8 cellular contexts compared by ENCODE assay signal in the genomic region with DNA sequence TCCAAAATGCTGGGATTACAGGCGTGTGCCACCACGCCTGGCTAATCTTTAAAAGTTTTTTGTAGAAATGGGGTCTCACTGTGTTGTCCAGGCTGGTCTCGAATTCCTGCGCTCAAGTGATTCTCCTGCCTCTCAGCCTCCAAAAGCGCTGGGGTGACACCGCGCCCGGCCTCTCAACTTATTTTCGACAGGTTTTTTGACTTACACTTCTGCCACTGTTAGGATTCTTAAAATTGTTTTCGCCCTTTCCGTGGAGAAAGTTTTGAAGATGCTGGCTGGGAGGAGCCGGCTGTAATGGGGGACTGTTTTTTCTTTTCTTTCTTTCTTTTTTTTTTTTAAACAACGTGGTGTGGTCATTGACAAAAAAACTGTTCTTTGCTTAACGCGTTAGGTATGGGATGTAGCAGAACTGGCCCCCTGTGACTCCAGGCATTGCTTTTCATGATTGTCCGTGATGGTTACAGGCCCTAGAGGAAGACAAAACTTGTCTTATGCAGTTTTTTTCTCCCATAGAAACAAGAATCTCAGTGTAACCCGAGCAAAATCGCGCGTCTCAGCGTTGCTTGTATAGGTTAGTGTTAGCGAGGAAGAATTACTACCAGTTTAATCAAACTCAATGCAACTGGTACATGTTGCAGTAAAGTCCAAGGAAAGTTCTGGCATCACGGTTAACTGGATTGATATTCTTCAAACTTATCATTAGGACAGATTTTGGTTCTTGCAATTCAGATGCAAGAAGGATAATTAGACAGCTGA. TPM values are rescaled to one million over a fixed set of nuclear protein-coding genes. Genes with fewer than 3 reads are reported as not detected.
DNase-seq lines count a peak whose midpoint lies in the region; ATAC-seq and TF ChIP-seq lines count a peak whose summit lies in the region.

No MANE protein-coding gene starts in this region.

- H3K4me3 Mint-ChIP-seq in Calu3 (ENCODE audit: low read depth, unreplicated experiment), result peak overlapping the region; percentile 80
- peak overlapping the region; percentile 86 for H3K4me3 Mint-ChIP-seq in activated naive CD8-positive, alpha-beta T cell treated with anti-CD3 and anti-CD28 coated beads, Interleukin-2, amount 10 ng/mL, durations not matched to agents 7 days and 5 days
- H3K4me3 Mint-ChIP-seq in stimulated activated effector memory CD8-positive, alpha-beta T cell treated with anti-CD3 and anti-CD28 coated beads, Interleukin-12 subunit alpha, Interleukin-12 subunit beta, amount 100 ng/mL, for 72 hours, result peak overlapping the region; percentile 83

- peak overlapping the region; percentile 78 for H3K4me3 ChIP-seq in MM.1S (ENCODE audit: low read length)
- H3K4me3 ChIP-seq in iPS-18c (ENCODE audit: insufficient read depth, low read depth, low read length), result peak overlapping the region; percentile 85

- no peaks in the 10 kb centered on the region for H3K9me3 Mint-ChIP-seq in Calu3 (ENCODE audit: low read depth, unreplicated experiment)
- H3K9me3 Mint-ChIP-seq in activated naive CD8-positive, alpha-beta T cell treated with anti-CD3 and anti-CD28 coated beads, Interleukin-2, amount 10 ng/mL, durations not matched to agents 7 days and 5 days, result no peaks in the 10 kb centered on the region
- H3K9me3 Mint-ChIP-seq in stimulated activated effector memory CD8-positive, alpha-beta T cell treated with anti-CD3 and anti-CD28 coated beads, Interleukin-12 subunit alpha, Interleukin-12 subunit beta, amount 100 ng/mL, for 72 hours, result no peaks in the 10 kb centered on the region

- H3K4me1 ChIP-seq in MM.1S (ENCODE audit: low read length), result peaks cover 5% of the 10 kb centered on the region; the same call in 1 of the 2 replicates

- peaks cover 71% of the 10 kb centered on the region for H3K36me3 Mint-ChIP-seq in Calu3 (ENCODE audit: insufficient read depth, unreplicated experiment)
- H3K36me3 Mint-ChIP-seq in activated naive CD8-positive, alpha-beta T cell treated with anti-CD3 and anti-CD28 coated beads, Interleukin-2, amount 10 ng/mL, durations not matched to agents 7 days and 5 days, result peaks cover 3% of the 10 kb centered on the region
- peaks cover 61% of the 10 kb centered on the region for H3K36me3 Mint-ChIP-seq in stimulated activated effector memory CD8-positive, alpha-beta T cell treated with anti-CD3 and anti-CD28 coated beads, Interleukin-12 subunit alpha, Interleukin-12 subunit beta, amount 100 ng/mL, for 72 hours

- peaks cover 58% of the 10 kb centered on the region for H3K79me2 ChIP-seq in MM.1S (ENCODE audit: low read length)

- TF ChIP-seq CTCF in Calu3 (IDR thresholded peaks at IDR 0.05; ENCODE audit: unreplicated experiment) (no peak), MM.1S (IDR thresholded peaks at IDR 0.05; ENCODE audit: low read length) (no peak)

- intact Hi-C loops in Calu3 (cut with micrococcal nuclease; ENCODE audit: unreplicated experiment), result loop anchor here (2.0 kb wide), 1 partner anchor 17 kb away; no protein-coding TSS in a partner anchor

- no peak overlapping the region for H3K27ac ChIP-seq in MM.1S (ENCODE audit: low read length)

- no peaks in the 10 kb centered on the region for H3K27me3 Mint-ChIP-seq in Calu3 (ENCODE audit: unreplicated experiment)
- no peaks in the 10 kb centered on the region for H3K27me3 Mint-ChIP-seq in activated naive CD8-positive, alpha-beta T cell treated with anti-CD3 and anti-CD28 coated beads, Interleukin-2, amount 10 ng/mL, durations not matched to agents 7 days and 5 days

- ATAC-seq in activated naive CD8-positive, alpha-beta T cell treated with anti-CD3 and anti-CD28 coated beads, Interleukin-2, amount 10 ng/mL, durations not matched to agents 7 days and 5 days (ENCODE audit: low read depth), result no peak
- ATAC-seq in stimulated activated effector memory CD8-positive, alpha-beta T cell treated with anti-CD3 and anti-CD28 coated beads, Interleukin-12 subunit alpha, Interleukin-12 subunit beta, amount 100 ng/mL, for 72 hours, result no peak
- no peak for ATAC-seq in HG03045 (IDR thresholded peaks at IDR 0.05; ENCODE audit: unreplicated experiment)

- H3K9me2 ChIP-seq in MM.1S (replicated peaks; ENCODE audit: insufficient read depth, low read length), result no peaks in the 10 kb centered on the region

- BruUV-seq in Calu3 (replicated peaks; lab: Mats Ljungman, UMichigan), result TSS peak; percentile 57

- peaks cover 33% of the 10 kb centered on the region for H3K4me1 Mint-ChIP-seq in Calu3 (ENCODE audit: low read depth, unreplicated experiment)
- peaks cover 31% of the 10 kb centered on the region for H3K4me1 Mint-ChIP-seq in activated naive CD8-positive, alpha-beta T cell treated with anti-CD3 and anti-CD28 coated beads, Interleukin-2, amount 10 ng/mL, durations not matched to agents 7 days and 5 days
- peaks cover 33% of the 10 kb centered on the region for H3K4me1 Mint-ChIP-seq in stimulated activated effector memory CD8-positive, alpha-beta T cell treated with anti-CD3 and anti-CD28 coated beads, Interleukin-12 subunit alpha, Interleukin-12 subunit beta, amount 100 ng/mL, for 72 hours

- peaks cover 4% of the 10 kb centered on the region; the same call in 1 of the 2 replicates for H3F3A ChIP-seq in MM.1S (ENCODE audit: insufficient read depth, low read length)

- peaks cover 18% of the 10 kb centered on the region for H4K20me1 ChIP-seq in MM.1S (ENCODE audit: insufficient read depth, low read length)

- no peaks in the 10 kb centered on the region for H3K27me3 ChIP-seq in MM.1S (replicated peaks; ENCODE audit: insufficient read depth, low read length)

- POLR2A ChIA-PET in activated naive CD8-positive, alpha-beta T cell treated with anti-CD3 and anti-CD28 coated beads, Interleukin-2, amount 10 ng/mL, durations not matched to agents 7 days and 5 days (lab: Charles Lee), result interaction anchor here (0.6 kb wide), 1 partner anchor 11 kb away, joined by 4 read pairs; no protein-coding TSS in a partner anchor

- H3K4me2 ChIP-seq in MM.1S (ENCODE audit: low read depth, low read length), result peak overlapping the region; percentile 77

- peak overlapping the region; percentile 75 for H3K27ac Mint-ChIP-seq in Calu3 (ENCODE audit: unreplicated experiment)
- H3K27ac Mint-ChIP-seq in activated naive CD8-positive, alpha-beta T cell treated with anti-CD3 and anti-CD28 coated beads, Interleukin-2, amount 10 ng/mL, durations not matched to agents 7 days and 5 days, result peak overlapping the region; percentile 88
- peak overlapping the region; percentile 97 for H3K27ac Mint-ChIP-seq in stimulated activated effector memory CD8-positive, alpha-beta T cell treated with anti-CD3 and anti-CD28 coated beads, Interleukin-12 subunit alpha, Interleukin-12 subunit beta, amount 100 ng/mL, for 72 hours

- DNase-seq in Calu3 (no peak), MM.1S (no peak), NCI-H1105 (lab: John Stamatoyannopoulos, UW) (no peak), HPDE6-E6E7 (ENCODE audit: extremely low spot score) (no peak)
- DNase-seq in activated naive CD8-positive, alpha-beta T cell treated with anti-CD3 and anti-CD28 coated beads, Interleukin-2, amount 10 ng/mL, durations not matched to agents 7 days and 5 days, result peak; percentile 37
- DNase-seq in stimulated activated effector memory CD8-positive, alpha-beta T cell treated with anti-CD3 and anti-CD28 coated beads, Interleukin-12 subunit alpha, Interleukin-12 subunit beta, amount 100 ng/mL, for 72 hours (ENCODE audit: low spot score in 2 of 2), result peak in 1 of 2 donors; percentile 67

- CTCF ChIA-PET in Calu3 (lab: Charles Lee), result interaction anchor here (2.1 kb wide), 1 partner anchor 10 kb away, joined by 11 read pairs; no protein-coding TSS in a partner anchor

- H3K9me3 ChIP-seq in MM.1S (replicated peaks; ENCODE audit: insufficient read depth, low read length) (no peaks in the 10 kb centered on the region), iPS-18c (ENCODE audit: control insufficient read depth, insufficient read depth, low read length) (no peaks in the 10 kb centered on the region)

- peak overlapping the region; percentile 71 for H3K9ac ChIP-seq in MM.1S (ENCODE audit: low read length)

- no peak overlapping the region for H2AFZ ChIP-seq in MM.1S (ENCODE audit: low read length)

- no peaks in the 10 kb centered on the region for H3K36me3 ChIP-seq in MM.1S (replicated peaks; ENCODE audit: insufficient read depth, low read length)

RNA-seq across cellular contexts. Expression of a gene that starts 1.2 kb away (rescaled TPM):
- total RNA-seq in Calu3 (2022), result 574 and 592 TPM in 2 replicates
- total RNA-seq in activated naive CD8-positive, alpha-beta T cell treated with anti-CD3 and anti-CD28 coated beads, Interleukin-2, amount 10 ng/mL, durations not matched to agents 7 days and 5 days, result 100 to 1,000 TPM; 144 to 149 TPM

RNA-seq across cellular contexts. Expression of a gene that starts 26.8 kb away (rescaled TPM):
- total RNA-seq in Calu3 (2022), result 25.3 and 29.7 TPM in 2 replicates
- 10 to 100 TPM; 12.0 to 19.0 TPM for total RNA-seq in activated naive CD8-positive, alpha-beta T cell treated with anti-CD3 and anti-CD28 coated beads, Interleukin-2, amount 10 ng/mL, durations not matched to agents 7 days and 5 days
